ENCODE assay signal across 29 cellular contexts in the genomic region with DNA sequence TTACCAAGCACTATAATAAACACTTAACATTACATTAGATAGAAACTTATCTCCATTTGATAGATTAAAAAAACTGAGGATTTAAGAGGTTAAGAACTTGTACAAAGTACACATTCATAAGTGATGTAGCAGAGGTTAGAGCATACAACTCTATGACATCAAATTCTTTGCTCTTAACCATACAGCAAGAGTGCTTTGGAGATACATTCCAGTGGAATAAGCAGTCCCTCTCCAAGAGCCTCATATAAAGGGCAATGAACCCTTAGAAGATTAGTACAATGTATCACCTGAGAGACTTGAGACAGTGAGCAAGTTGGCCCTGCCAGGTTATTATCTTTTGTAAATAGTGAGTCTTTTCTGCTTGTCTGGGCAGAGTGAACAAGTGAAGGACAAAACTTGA.
DNase-seq lines count a peak whose midpoint lies in the region; ATAC-seq, FAIRE-seq and TF ChIP-seq lines count a peak whose summit lies in the region.
"Had no signal": no experiment of that assay in that cellular context is flagged by ENCODE, and none has a peak within 500 bp of the region (broad histone marks: within the 10 kb centered on the region; RNA-seq: fewer than 3 reads in every experiment).

No MANE protein-coding gene starts in this region.

- peak; percentile 65 for ATAC-seq in left lung
- ATAC-seq: A549; CD8-positive, alpha-beta T cell had no signal

- DNase-seq in left lung (no peak), kidney (no peak)
- DNase-seq: 8988T; ACHN; AML-193; BE2C; C1 segment of cervical spinal cord; Caco-2; Calu3; CD4-positive, alpha-beta memory T cell; CD4-positive, alpha-beta T cell; CD4-positive, CD25-positive, alpha-beta regulatory T cell; CD8-positive, alpha-beta memory T cell; CD8-positive, alpha-beta T cell; COR-L47; DMS 273 treated with DMSO at 0.1 percent for 48 hours; DMS153; DMS53; DMS79; DMS79 treated with DMSO at 0.1 percent for 48 hours; DND-41; EL had no signal

- H3K4me3 ChIP-seq in left lung (no peak overlapping the region), kidney (ENCODE audit: low read length in 2 of 2) (no peak overlapping the region)
- H3K4me3 ChIP-seq: A549; BLaER1; BLaER1 treated with 17β-estradiol and CSF1 and Interleukin-3, amounts not matched to agents 10 nM and 100 nM had no signal

- H3K27ac ChIP-seq in left lung (no peak overlapping the region), kidney (ENCODE audit: low read depth in 2 of 2, low read length in 2 of 2) (no peak overlapping the region)
- H3K27ac ChIP-seq: 22Rv1; A549; BLaER1; BLaER1 treated with 17β-estradiol and CSF1 and Interleukin-3, amounts not matched to agents 10 nM and 100 nM; C4-2B had no signal

- no peak overlapping the region for H3K9ac ChIP-seq in kidney (ENCODE audit: low read length in 2 of 2)
- H3K9ac ChIP-seq: BLaER1; BLaER1 treated with 17β-estradiol and CSF1 and Interleukin-3, amounts not matched to agents 10 nM and 100 nM had no signal

- H3K4me1 ChIP-seq in left lung (no peaks in the 10 kb centered on the region), kidney (ENCODE audit: control insufficient read depth in 1 of 2, insufficient read depth in 1 of 2, low read depth in 1 of 2, low read length in 2 of 2) (no peaks in the 10 kb centered on the region)
- H3K4me1 ChIP-seq: A549; BE2C; BLaER1; BLaER1 treated with 17β-estradiol and CSF1 and Interleukin-3, amounts not matched to agents 10 nM and 100 nM; Caco-2 had no signal

- H3K36me3 ChIP-seq in left lung (no peaks in the 10 kb centered on the region), kidney (ENCODE audit: control insufficient read depth in 1 of 2, insufficient read depth in 2 of 2, low read length in 2 of 2) (no peaks in the 10 kb centered on the region)
- H3K36me3 ChIP-seq: BE2C; BLaER1; BLaER1 treated with 17β-estradiol and CSF1 and Interleukin-3, amounts not matched to agents 10 nM and 100 nM had no signal

- intact Hi-C loops in left lung (cut with DNase I): no loop called here
- intact Hi-C loops in kidney (cut with DNase I): no loop called here

- no peaks in the 10 kb centered on the region for H3K27me3 ChIP-seq in left lung
- H3K27me3 ChIP-seq: BE2C; BLaER1; BLaER1 treated with 17β-estradiol and CSF1 and Interleukin-3, amounts not matched to agents 10 nM and 100 nM had no signal

- TF ChIP-seq CTCF in left lung (IDR thresholded peaks at IDR 0.05) (no peak), kidney (IDR thresholded peaks at IDR 0.05; ENCODE audit: borderline replicate concordance, extremely low read depth, insufficient read depth) (no peak)

- H3K9me3 ChIP-seq in left lung (peaks cover 0 to 1% of the 10 kb centered on the region in 2 donors), kidney (ENCODE audit: control insufficient read depth in 1 of 2, low read length in 2 of 2) (no peaks in the 10 kb centered on the region)
- H3K9me3 ChIP-seq: A549, BE2C, BLaER1, Caco-2 had no signal

- no peak for FAIRE-seq in kidney (lab: Jason Lieb, UNC)
- FAIRE-seq: A204.1, A549, D721Med had no signal
